16 cellular contexts compared by ENCODE assay signal in genomic region chr4:8072235-8072968, GRCh38.
A peak's percentile ranks its signal among the peaks of the same experiment; 100 is the strongest.
DNase-seq lines count a peak whose midpoint lies in the region; ATAC-seq and TF ChIP-seq lines count a peak whose summit lies in the region.
"Had no signal": no experiment of that assay in that cellular context is flagged by ENCODE, and none has a peak within 500 bp of the region (broad histone marks: within the 10 kb centered on the region; RNA-seq: fewer than 3 reads in every experiment).

No MANE protein-coding gene starts in this region.

- peaks cover 13% of the 10 kb centered on the region for H3K27me3 Mint-ChIP-seq in stimulated activated naive CD8-positive, alpha-beta T cell treated with anti-CD3 and anti-CD28 coated beads, Interleukin-15, amount 100 ng/mL, for 72 hours
- H3K27me3 Mint-ChIP-seq in naive thymus-derived CD4-positive, alpha-beta T cell = peaks cover 0 to 14% (median 5%) of the 10 kb centered on the region in 5 donors

- H3K18ac ChIP-seq in neuronal stem cell (ENCODE audit: low read length) = peak overlapping the region; percentile 95

- peak overlapping the region; percentile 68 for H3K9ac ChIP-seq in neuronal stem cell (ENCODE audit: low read depth, low read length, poor library complexity)

- H3K27ac Mint-ChIP-seq in stimulated activated naive CD8-positive, alpha-beta T cell treated with anti-CD3 and anti-CD28 coated beads, Interleukin-15, amount 100 ng/mL, for 72 hours = no peak overlapping the region
- H3K27ac Mint-ChIP-seq in naive thymus-derived CD4-positive, alpha-beta T cell = no peak overlapping the region
- H3K27ac Mint-ChIP-seq: GM23338 had no signal

- WGBS in neuronal stem cell (ENCODE audit: extremely low coverage in 2 of 2, insufficient read length in 2 of 2, insufficient replicate concordance in 1 of 2), 2 donors = no CpG with 5 or more reads among the region's 20 CpGs

- H2BK5ac ChIP-seq in neuronal stem cell (ENCODE audit: low read length) = peak overlapping the region; percentile 71

- peak overlapping the region; percentile 69 for H3K23ac ChIP-seq in neuronal stem cell (ENCODE audit: low read depth, low read length, poor library complexity)

- peak overlapping the region; percentile 64 for H2BK120ac ChIP-seq in neuronal stem cell (ENCODE audit: low read depth, low read length)

- no peaks in the 10 kb centered on the region for H3K27me3 ChIP-seq in dorsolateral prefrontal cortex
- H3K27me3 ChIP-seq in neuronal stem cell (ENCODE audit: control insufficient read depth in 3 of 3, insufficient read depth in 3 of 3, low read depth in 1 of 3, low read length in 3 of 3) = peaks cover 0 to 60% (median 3%) of the 10 kb centered on the region in 3 experiments
- H3K27me3 ChIP-seq in naive thymus-derived CD4-positive, alpha-beta T cell (ENCODE audit: control insufficient read depth in 2 of 2, insufficient read depth in 2 of 2, low read length in 2 of 2) = no peaks in the 10 kb centered on the region
- H3K27me3 ChIP-seq: Peyer's patch had no signal

- H3K4me3 ChIP-seq in dorsolateral prefrontal cortex (peak overlapping the region in 32 of 59 donors; percentile 7 to 49 (median 38)), neuronal stem cell (ENCODE audit: low read length in 2 of 2) (no peak overlapping the region)
- H3K4me3 ChIP-seq in naive thymus-derived CD4-positive, alpha-beta T cell (ENCODE audit: low read length) = no peak overlapping the region
- H3K4me3 ChIP-seq: GM23338, Peyer's patch had no signal

- H3K4me2 ChIP-seq in neuronal stem cell (ENCODE audit: insufficient read depth, low read length, poor library complexity, severe bottlenecking) = no peak overlapping the region
- H3K4me2 ChIP-seq: GM23338 had no signal

- peaks cover 0 to 3% (median 0%) of the 10 kb centered on the region in 5 donors for H3K36me3 Mint-ChIP-seq in naive thymus-derived CD4-positive, alpha-beta T cell

- no peak for ATAC-seq in stimulated activated naive CD8-positive, alpha-beta T cell treated with anti-CD3 and anti-CD28 coated beads, Interleukin-15, amount 100 ng/mL, for 72 hours
- ATAC-seq in GM21786 (IDR thresholded peaks at IDR 0.05; ENCODE audit: unreplicated experiment) = no peak
- no peak for ATAC-seq in naive thymus-derived CD4-positive, alpha-beta T cell
- ATAC-seq: Right ventricle myocardium inferior had no signal

- peak overlapping the region; percentile 93 for H2BK15ac ChIP-seq in neuronal stem cell (ENCODE audit: low read length)

- H3K4me1 ChIP-seq in neuronal stem cell (ENCODE audit: control insufficient read depth in 2 of 2, insufficient read depth in 1 of 2, low read depth in 1 of 2, low read length in 2 of 2) = peaks cover 0 to 28% of the 10 kb centered on the region in 2 donors
- H3K4me1 ChIP-seq in naive thymus-derived CD4-positive, alpha-beta T cell (ENCODE audit: control insufficient read depth in 2 of 2, insufficient read depth in 2 of 2, low read length in 2 of 2) = no peaks in the 10 kb centered on the region
- H3K4me1 ChIP-seq: Peyer's patch had no signal

- H2AFZ ChIP-seq in neuronal stem cell (ENCODE audit: low read length) = no peak overlapping the region
- H2AFZ ChIP-seq: GM23338 had no signal

- H3K14ac ChIP-seq in neuronal stem cell (ENCODE audit: low read length) = peak overlapping the region; percentile 98

- peak overlapping the region; percentile 77 for H4K8ac ChIP-seq in neuronal stem cell (ENCODE audit: low read depth, low read length)

- H3K9me3 ChIP-seq in neuronal stem cell (replicated peaks in 1 of 2; ENCODE audit: control insufficient read depth in 2 of 2, insufficient read depth in 1 of 2, low read depth in 1 of 2, low read length in 2 of 2) = no peaks in the 10 kb centered on the region
- no peaks in the 10 kb centered on the region for H3K9me3 ChIP-seq in naive thymus-derived CD4-positive, alpha-beta T cell (ENCODE audit: control insufficient read depth in 2 of 3, low read length in 3 of 3)
- H3K9me3 ChIP-seq: Peyer's patch had no signal

- peak in 2 of 3 experiments; percentile 35 to 64 for DNase-seq in NCI-H1417 (lab: John Stamatoyannopoulos, UW)
- DNase-seq in NCI-H1417 treated with DMSO at 0.1 percent for 48 hours (lab: John Stamatoyannopoulos, UW) = no peak
- DNase-seq in dorsolateral prefrontal cortex = peak in 1 of 10 donors; percentile 51
- DNase-seq in neuronal stem cell (ENCODE audit: low spot score) = no peak
- no peak for DNase-seq in stimulated activated naive CD8-positive, alpha-beta T cell treated with anti-CD3 and anti-CD28 coated beads, Interleukin-15, amount 100 ng/mL, for 72 hours
- no peak for DNase-seq in naive thymus-derived CD4-positive, alpha-beta T cell
- no peak for DNase-seq in 8988T
- DNase-seq: DMS79 treated with DMSO at 0.1 percent for 48 hours, NCI-H1694, NCI-H2227 treated with DMSO at 0.1 percent for 48 hours, NCI-H524, Peyer's patch had no signal

- H4K91ac ChIP-seq in neuronal stem cell (ENCODE audit: low read depth, low read length, poor library complexity) = peak overlapping the region; percentile 97

- H3K79me1 ChIP-seq in neuronal stem cell (ENCODE audit: low read depth, low read length) = peaks cover 2% of the 10 kb centered on the region

- no peak for TF ChIP-seq CTCF in dorsolateral prefrontal cortex (IDR thresholded peaks at IDR 0.05 in 54 of 56, conservative IDR thresholded peaks at IDR 0.05 in 2 of 56; ENCODE audit: low read depth in 1 of 56, partially characterized antibody in 56 of 56)

- H3K9me3 Mint-ChIP-seq in stimulated activated naive CD8-positive, alpha-beta T cell treated with anti-CD3 and anti-CD28 coated beads, Interleukin-15, amount 100 ng/mL, for 72 hours = no peaks in the 10 kb centered on the region
- H3K9me3 Mint-ChIP-seq in naive thymus-derived CD4-positive, alpha-beta T cell = no peaks in the 10 kb centered on the region
- H3K9me3 Mint-ChIP-seq: GM23338 had no signal

- H3K36me3 ChIP-seq in neuronal stem cell (replicated peaks in 1 of 2; ENCODE audit: control insufficient read depth in 2 of 2, insufficient read depth in 2 of 2, low read length in 2 of 2) = no peaks in the 10 kb centered on the region
- H3K36me3 ChIP-seq in naive thymus-derived CD4-positive, alpha-beta T cell (ENCODE audit: control insufficient read depth in 2 of 3, insufficient read depth in 3 of 3, low read length in 3 of 3) = no peaks in the 10 kb centered on the region
- H3K36me3 ChIP-seq: Peyer's patch had no signal

- H2AK5ac ChIP-seq in neuronal stem cell (ENCODE audit: low read depth, low read length) = peak overlapping the region; percentile 99

- POLR2A ChIA-PET in naive thymus-derived CD4-positive, alpha-beta T cell (lab: Charles Lee) = no interaction called here

- no peaks in the 10 kb centered on the region for H3K4me1 Mint-ChIP-seq in stimulated activated naive CD8-positive, alpha-beta T cell treated with anti-CD3 and anti-CD28 coated beads, Interleukin-15, amount 100 ng/mL, for 72 hours
- no peaks in the 10 kb centered on the region for H3K4me1 Mint-ChIP-seq in naive thymus-derived CD4-positive, alpha-beta T cell

- intact Hi-C loops in dorsolateral prefrontal cortex (cut with DNase I) = no loop called here
- intact Hi-C loops in naive thymus-derived CD4-positive, alpha-beta T cell (cut with micrococcal nuclease) = no loop called here

- no peak overlapping the region for H3K4me3 Mint-ChIP-seq in stimulated activated naive CD8-positive, alpha-beta T cell treated with anti-CD3 and anti-CD28 coated beads, Interleukin-15, amount 100 ng/mL, for 72 hours
- no peak overlapping the region for H3K4me3 Mint-ChIP-seq in naive thymus-derived CD4-positive, alpha-beta T cell
- H3K4me3 Mint-ChIP-seq: GM23338 had no signal

- peak overlapping the region; percentile 90 for H3K4ac ChIP-seq in neuronal stem cell (ENCODE audit: low read length)

- peak overlapping the region in 53 of 59 donors; percentile 4 to 92 (median 74) for H3K27ac ChIP-seq in dorsolateral prefrontal cortex
- no peak overlapping the region for H3K27ac ChIP-seq in neuronal stem cell (replicated peaks; ENCODE audit: low read length)
- H3K27ac ChIP-seq in naive thymus-derived CD4-positive, alpha-beta T cell (ENCODE audit: low read depth, low read length) = no peak overlapping the region
- H3K27ac ChIP-seq: 22Rv1, Peyer's patch had no signal

- H2BK12ac ChIP-seq in neuronal stem cell (ENCODE audit: low read length) = peak overlapping the region; percentile 88

- CTCF ChIA-PET in naive thymus-derived CD4-positive, alpha-beta T cell (lab: Charles Lee) = no interaction called here

Comparison
In these comparisons a context has a peak if more than half of its experiments do, and no peak if none do; other contexts are left out.
1. DNase-seq: peak in NCI-H1417 (2 of 3); none in NCI-H1417 treated with DMSO at 0.1 percent for 48 hours (single experiment), neuronal stem cell (single experiment), stimulated activated naive CD8-positive, alpha-beta T cell treated with anti-CD3 and anti-CD28 coated beads, Interleukin-15, amount 100 ng/mL, for 72 hours (0 of 2), naive thymus-derived CD4-positive, alpha-beta T cell (0 of 9) and 8988T (single experiment).
2. H3K27ac ChIP-seq: peak in dorsolateral prefrontal cortex (53 of 59); none in neuronal stem cell (single experiment) and naive thymus-derived CD4-positive, alpha-beta T cell (single experiment).
3. H3K4me3 ChIP-seq: peak in dorsolateral prefrontal cortex (32 of 59); none in neuronal stem cell (0 of 2) and naive thymus-derived CD4-positive, alpha-beta T cell (single experiment).